8 cellular contexts compared by ENCODE assay signal in the genomic region with DNA sequence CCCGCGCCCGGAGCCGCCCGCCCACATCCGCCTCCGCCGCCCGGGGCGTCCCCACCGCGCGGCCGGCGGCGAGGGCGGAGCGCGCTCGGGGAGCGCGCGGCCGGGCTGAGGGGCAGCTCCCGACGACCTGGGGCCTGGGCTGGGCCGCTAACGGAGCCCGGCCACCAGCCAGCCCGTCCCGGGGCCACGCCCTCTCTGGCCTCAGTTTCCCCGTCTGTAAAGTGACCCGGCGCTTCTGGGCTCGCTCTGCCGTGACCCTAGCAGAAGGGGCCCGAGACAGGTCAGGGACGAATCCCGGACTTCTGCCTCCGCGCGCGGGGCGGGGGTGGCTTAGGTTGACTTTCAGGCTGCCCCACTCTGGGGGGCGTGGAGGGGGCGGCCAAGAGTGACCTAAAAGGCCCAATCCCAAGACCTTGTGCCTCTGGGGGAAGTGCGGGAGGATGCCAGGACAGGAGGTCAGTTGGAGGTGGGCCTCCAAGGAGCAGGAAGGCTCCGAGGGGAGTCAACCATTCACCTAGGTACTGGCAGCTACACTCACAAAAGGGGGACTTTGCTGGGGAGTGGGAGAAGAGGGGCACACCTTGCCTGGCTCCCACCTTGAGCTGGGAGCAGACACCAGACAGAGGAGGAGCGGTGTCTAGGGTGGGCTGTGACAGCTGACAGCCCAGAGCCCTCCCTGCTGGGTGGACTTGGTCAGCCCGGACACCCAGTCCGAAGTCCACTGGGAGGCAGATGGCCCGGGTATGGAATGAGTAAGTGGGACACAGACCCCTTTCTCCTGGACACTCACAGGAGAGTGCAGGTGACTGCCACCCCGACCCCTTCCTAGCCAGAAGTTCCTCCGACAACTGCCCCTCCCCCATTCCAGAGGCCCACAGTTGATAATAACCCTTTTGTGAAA. TPM values are rescaled to one million over a fixed set of nuclear protein-coding genes. Genes with fewer than 3 reads are reported as not detected.
DNase-seq lines count a peak whose midpoint lies in the region; ATAC-seq and TF ChIP-seq lines count a peak whose summit lies in the region.

No MANE protein-coding gene starts in this region.

- peak overlapping the region; percentile 69 for H3K4me3 Mint-ChIP-seq in activated naive CD8-positive, alpha-beta T cell treated with anti-CD3 and anti-CD28 coated beads for 36 hours

- ATAC-seq in heart right ventricle (peak in 7 of 8 donors; percentile 4 to 62 (median 31)), sciatic nerve (peak; percentile 20), HG03159 (IDR thresholded peaks at IDR 0.05; ENCODE audit: unreplicated experiment) (no peak)

- 0 out of 2 replicates have a peak, but pooled peaks cover 5% of the 10 kb centered on the region for H4K20me1 ChIP-seq in GM23248 (ENCODE audit: insufficient read depth)

- peaks cover 10% of the 10 kb centered on the region for H3K27me3 Mint-ChIP-seq in activated naive CD8-positive, alpha-beta T cell treated with anti-CD3 and anti-CD28 coated beads for 36 hours

- H3K27me3 ChIP-seq in GM23248 (replicated peaks; ENCODE audit: insufficient read depth) (no peaks in the 10 kb centered on the region), Peyer's patch (no peaks in the 10 kb centered on the region), heart right ventricle (no peaks in the 10 kb centered on the region)

- peaks cover 30% of the 10 kb centered on the region for H3K4me1 Mint-ChIP-seq in activated naive CD8-positive, alpha-beta T cell treated with anti-CD3 and anti-CD28 coated beads for 36 hours

- no peaks in the 10 kb centered on the region for H3K9me3 Mint-ChIP-seq in activated naive CD8-positive, alpha-beta T cell treated with anti-CD3 and anti-CD28 coated beads for 36 hours

- H3K9me3 ChIP-seq in GM23248 (ENCODE audit: low read depth) (no peaks in the 10 kb centered on the region), Peyer's patch (no peaks in the 10 kb centered on the region), heart right ventricle (no peaks in the 10 kb centered on the region)

- H3K4me1 ChIP-seq in GM23248 (ENCODE audit: insufficient read depth) (peaks cover 19% of the 10 kb centered on the region), Peyer's patch (peaks cover 0 to 66% (median 24%) of the 10 kb centered on the region in 4 donors), heart right ventricle (peaks cover 34 to 77% (median 66%) of the 10 kb centered on the region in 9 donors)

- WGBS in GM23248 (ENCODE audit: low coverage in 1 of 2, low lambda C conversion rate in 2 of 2, missing lambda C conversion rate in 2 of 2), 2 experiments: 18 to 19% methylated on average over 33 to 36 of the region's 55 CpGs
- 11 to 18% methylated on average over 39 to 55 of the region's 55 CpGs for WGBS in heart right ventricle, 2 donors

- peak overlapping the region; percentile 89 for H3K4me2 ChIP-seq in GM23248 (ENCODE audit: unreplicated experiment)

- peaks cover 21% of the 10 kb centered on the region for H3F3A ChIP-seq in GM23248 (ENCODE audit: insufficient read depth)

- intact Hi-C loops in heart right ventricle (cut with DNase I) (loop anchor here in 1 of 10 donors (2.0 kb wide), 1 partner anchor 27 kb away; no protein-coding TSS in a partner anchor), sciatic nerve (cut with DNase I) (no loop called here)

- peak overlapping the region; percentile 65 for H3K27ac Mint-ChIP-seq in activated naive CD8-positive, alpha-beta T cell treated with anti-CD3 and anti-CD28 coated beads for 36 hours

- H3K9me2 ChIP-seq in GM23248 (ENCODE audit: insufficient read depth): no peaks in the 10 kb centered on the region

- in situ Hi-C loops in GM23248 (cut with MboI): no loop called here

- peak overlapping the region; percentile 71 for H3K9ac ChIP-seq in GM23248

- H3K36me3 Mint-ChIP-seq in activated naive CD8-positive, alpha-beta T cell treated with anti-CD3 and anti-CD28 coated beads for 36 hours: no peaks in the 10 kb centered on the region

- no peak for TF ChIP-seq CTCF in Peyer's patch (IDR thresholded peaks at IDR 0.05)
- TF ChIP-seq CTCF in heart right ventricle (IDR thresholded peaks at IDR 0.05): no peak

- TF ChIP-seq POLR2A in Peyer's patch (IDR thresholded peaks at IDR 0.05): peak; percentile 53 to 57

- H3K27ac ChIP-seq in GM23248 (no peak overlapping the region), Peyer's patch (peak overlapping the region; percentile 82 to 91 (median 84)), heart right ventricle (peak overlapping the region; percentile 77 to 99 (median 92))

- H3K4me3 ChIP-seq in GM23248: peak overlapping the region; percentile 75
- peak overlapping the region; percentile 47 to 96 (median 58) for H3K4me3 ChIP-seq in Peyer's patch
- peak overlapping the region; percentile 36 to 70 (median 58) for H3K4me3 ChIP-seq in heart right ventricle

- peak overlapping the region; percentile 79 for H2AFZ ChIP-seq in GM23248

- H3K36me3 ChIP-seq in GM23248 (ENCODE audit: low read depth) (no peaks in the 10 kb centered on the region), Peyer's patch (peaks cover 0 to 16% (median 0%) of the 10 kb centered on the region in 3 donors), heart right ventricle (peaks cover 0 to 16% (median 4%) of the 10 kb centered on the region in 9 donors)

- DNase-seq in COLO829 (ENCODE audit: low spot score): peak; percentile 41
- peak; percentile 73 for DNase-seq in GM23248
- peak; percentile 40 to 85 (median 69) for DNase-seq in Peyer's patch
- peak; percentile 62 for DNase-seq in activated naive CD8-positive, alpha-beta T cell treated with anti-CD3 and anti-CD28 coated beads for 36 hours
- DNase-seq in heart right ventricle: peak; percentile 50 to 76
- DNase-seq in sciatic nerve (ENCODE audit: low spot score): peak; percentile 75
- DNase-seq in putamen (ENCODE audit: low spot score): no peak

- peaks cover 39% of the 10 kb centered on the region for H3K79me2 ChIP-seq in GM23248 (ENCODE audit: insufficient read depth)

RNA-seq across cellular contexts. Expression of a gene that starts 0.5 kb away (rescaled TPM):
- total RNA-seq in GM23248 (2014; rRNA removed; shearing (Covaris generic)): 154 and 164 TPM in 2 replicates
- polyA plus RNA-seq in GM23248 (2016; fragmentation: Nextera tagmentation; extraction: Ambion mirVana): 16.9 and 17.9 TPM in 2 replicates
- 100 to 1,000 TPM in 2 of 4 donors, 10 to 100 TPM in 2; 85.6 to 259 (median 111) TPM for total RNA-seq in Peyer's patch
- total RNA-seq in activated naive CD8-positive, alpha-beta T cell treated with anti-CD3 and anti-CD28 coated beads for 36 hours: 100 to 1,000 TPM; 112 TPM
- total RNA-seq in heart right ventricle: 100 to 1,000 TPM in 9 of 10 donors, 10 to 100 TPM in 1; 98.1 to 152 (median 141) TPM
- polyA plus RNA-seq in heart right ventricle: 100 to 1,000 TPM in 1 of 2 donors, 10 to 100 TPM in 1; 95.7 to 112 TPM
- total RNA-seq in sciatic nerve: 90.4 TPM

RNA-seq across cellular contexts. Expression of a gene that starts 4.9 kb away (rescaled TPM):
- total RNA-seq in GM23248 (2014; rRNA removed; shearing (Covaris generic)): 2.4 and 6.2 TPM in 2 replicates
- polyA plus RNA-seq in GM23248 (2016; fragmentation: Nextera tagmentation; extraction: Ambion mirVana) (0.56 and 0.75 TPM in 2 replicates), heart right ventricle (1 to 10 TPM; 1.8 to 5.9 TPM)
- total RNA-seq in Peyer's patch (10 to 100 TPM in 2 of 4 donors, 1 to 10 TPM in 2; 2.5 to 14.7 (median 10.9) TPM), heart right ventricle (1 to 10 TPM; 4.3 to 9.2 (median 6.9) TPM), sciatic nerve (3.6 TPM)
- total RNA-seq in activated naive CD8-positive, alpha-beta T cell treated with anti-CD3 and anti-CD28 coated beads for 36 hours: 1 to 10 TPM; 1.1 to 1.4 TPM

RNA-seq across cellular contexts. Expression of a gene that starts 43.1 kb away (rescaled TPM):
- 148 and 174 TPM in 2 replicates for total RNA-seq in GM23248 (2014; rRNA removed; shearing (Covaris generic))
- polyA plus RNA-seq in GM23248 (2016; fragmentation: Nextera tagmentation; extraction: Ambion mirVana) (132 and 141 TPM in 2 replicates), heart right ventricle (100 to 1,000 TPM in 1 of 2 donors, 10 to 100 TPM in 1; 78.6 to 203 TPM)
- total RNA-seq in Peyer's patch (100 to 1,000 TPM in 3 of 4 donors, 10 to 100 TPM in 1; 64.6 to 144 (median 115) TPM), heart right ventricle (10 to 100 TPM; 43.3 to 69.6 (median 50.8) TPM), sciatic nerve (56.6 TPM)
- 100 to 1,000 TPM; 137 to 147 TPM for total RNA-seq in activated naive CD8-positive, alpha-beta T cell treated with anti-CD3 and anti-CD28 coated beads for 36 hours
